Comparison of ENCODE assay signal across 1 cellular context in the genomic region with DNA sequence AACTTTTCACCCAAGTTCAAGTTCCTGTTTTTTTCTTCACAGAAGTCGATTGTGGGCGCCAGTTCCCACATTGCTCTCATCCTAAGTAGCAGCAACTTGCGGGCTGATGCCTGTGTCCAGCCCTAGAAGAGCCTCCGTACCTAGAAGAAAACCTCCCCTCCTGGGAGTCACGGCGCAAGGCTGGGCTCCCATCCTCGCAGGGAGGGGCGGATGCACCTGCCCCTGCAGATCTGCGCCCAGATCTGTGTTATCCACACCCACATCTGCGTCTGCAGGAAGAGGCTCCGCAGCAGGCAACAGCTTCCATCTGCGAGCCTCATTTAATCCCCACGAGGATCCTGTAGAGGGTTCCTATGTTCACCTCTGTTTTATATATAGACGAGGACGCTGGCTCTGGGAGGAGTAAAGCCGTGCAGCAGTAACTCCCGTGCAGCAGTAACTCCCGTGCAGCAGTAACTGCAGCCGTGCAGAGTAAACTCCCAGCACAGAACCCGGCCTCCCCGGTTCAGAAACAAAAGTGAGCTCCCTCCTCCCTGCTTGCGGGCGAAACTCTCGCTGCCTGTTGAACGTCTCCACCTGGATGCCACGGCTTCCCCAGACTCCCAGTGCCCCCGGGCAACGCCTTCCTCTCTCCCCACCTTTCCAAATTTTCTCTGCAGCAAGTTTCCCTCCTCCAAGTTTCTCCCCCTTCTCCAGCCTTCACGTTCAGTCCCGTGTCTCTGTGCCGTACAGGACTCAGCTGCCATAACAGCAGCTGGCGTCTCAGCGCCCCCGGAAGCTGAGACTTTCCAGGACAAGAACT.
TF ChIP-seq lines count a peak whose summit lies in the region.

No MANE protein-coding gene starts in this region.

TF ChIP-seq in SK-N-SH treated with all-trans-retinoic acid at 6 μM for 48 hours, 23 proteins besides CTCF, POLR2A, EP300 and RAD21 (continued from another document):
- TF ChIP-seq PPARA (CRISPR knock-in tag; IDR thresholded peaks at IDR 0.05; ENCODE audit: borderline replicate concordance) (no peak), GLIS3 (CRISPR knock-in tag; IDR thresholded peaks at IDR 0.05) (no peak), ZFP30 (CRISPR knock-in tag; IDR thresholded peaks at IDR 0.05) (no peak), TCF4 (CRISPR knock-in tag; IDR thresholded peaks at IDR 0.05; ENCODE audit: borderline replicate concordance) (no peak)
- TF ChIP-seq, protein P1, sequence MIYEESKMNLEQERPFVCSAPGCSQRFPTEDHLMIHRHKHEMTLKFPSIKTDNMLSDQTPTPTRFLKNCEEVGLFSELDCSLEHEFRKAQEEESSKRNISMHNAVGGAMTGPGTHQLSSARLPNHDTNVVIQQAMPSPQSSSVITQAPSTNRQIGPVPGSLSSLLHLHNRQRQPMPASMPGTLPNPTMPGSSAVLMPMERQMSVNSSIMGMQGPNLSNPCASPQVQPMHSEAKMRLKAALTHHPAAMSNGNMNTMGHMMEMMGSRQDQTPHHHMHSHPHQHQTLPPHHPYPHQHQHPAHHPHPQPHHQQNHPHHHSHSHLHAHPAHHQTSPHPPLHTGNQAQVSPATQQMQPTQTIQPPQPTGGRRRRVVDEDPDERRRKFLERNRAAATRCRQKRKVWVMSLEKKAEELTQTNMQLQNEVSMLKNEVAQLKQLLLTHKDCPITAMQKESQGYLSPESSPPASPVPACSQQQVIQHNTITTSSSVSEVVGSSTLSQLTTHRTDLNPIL (CRISPR knock-in tag; IDR thresholded peaks at IDR 0.05; ENCODE audit: low read depth): no peak
- TF ChIP-seq, protein P2, sequence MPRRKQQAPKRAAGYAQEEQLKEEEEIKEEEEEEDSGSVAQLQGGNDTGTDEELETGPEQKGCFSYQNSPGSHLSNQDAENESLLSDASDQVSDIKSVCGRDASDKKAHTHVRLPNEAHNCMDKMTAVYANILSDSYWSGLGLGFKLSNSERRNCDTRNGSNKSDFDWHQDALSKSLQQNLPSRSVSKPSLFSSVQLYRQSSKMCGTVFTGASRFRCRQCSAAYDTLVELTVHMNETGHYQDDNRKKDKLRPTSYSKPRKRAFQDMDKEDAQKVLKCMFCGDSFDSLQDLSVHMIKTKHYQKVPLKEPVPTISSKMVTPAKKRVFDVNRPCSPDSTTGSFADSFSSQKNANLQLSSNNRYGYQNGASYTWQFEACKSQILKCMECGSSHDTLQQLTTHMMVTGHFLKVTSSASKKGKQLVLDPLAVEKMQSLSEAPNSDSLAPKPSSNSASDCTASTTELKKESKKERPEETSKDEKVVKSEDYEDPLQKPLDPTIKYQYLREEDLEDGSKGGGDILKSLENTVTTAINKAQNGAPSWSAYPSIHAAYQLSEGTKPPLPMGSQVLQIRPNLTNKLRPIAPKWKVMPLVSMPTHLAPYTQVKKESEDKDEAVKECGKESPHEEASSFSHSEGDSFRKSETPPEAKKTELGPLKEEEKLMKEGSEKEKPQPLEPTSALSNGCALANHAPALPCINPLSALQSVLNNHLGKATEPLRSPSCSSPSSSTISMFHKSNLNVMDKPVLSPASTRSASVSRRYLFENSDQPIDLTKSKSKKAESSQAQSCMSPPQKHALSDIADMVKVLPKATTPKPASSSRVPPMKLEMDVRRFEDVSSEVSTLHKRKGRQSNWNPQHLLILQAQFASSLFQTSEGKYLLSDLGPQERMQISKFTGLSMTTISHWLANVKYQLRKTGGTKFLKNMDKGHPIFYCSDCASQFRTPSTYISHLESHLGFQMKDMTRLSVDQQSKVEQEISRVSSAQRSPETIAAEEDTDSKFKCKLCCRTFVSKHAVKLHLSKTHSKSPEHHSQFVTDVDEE (CRISPR knock-in tag; IDR thresholded peaks at IDR 0.05): no peak
